ENCODE assay signal across 22 cellular contexts in the genomic region with DNA sequence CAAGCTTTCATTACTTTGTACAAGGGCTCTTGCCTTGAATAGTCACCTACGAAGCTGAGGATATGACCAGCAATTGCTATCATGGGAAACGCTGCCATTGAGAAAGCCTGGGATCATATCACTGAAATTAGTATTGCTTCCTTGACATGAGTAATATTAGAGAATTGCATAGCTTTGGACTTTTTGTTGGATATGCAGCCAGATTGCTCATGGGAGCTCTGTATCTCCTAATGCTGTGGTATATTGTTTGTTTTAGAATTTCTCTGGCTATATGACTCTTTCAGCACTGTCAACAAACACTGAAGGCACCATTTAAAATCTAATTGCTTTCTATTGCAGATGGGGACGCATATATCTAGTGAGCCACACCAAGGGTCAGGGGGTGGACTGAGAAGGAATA.
"Had no signal": no experiment of that assay in that cellular context is flagged by ENCODE, and none has a peak within 500 bp of the region (broad histone marks: within the 10 kb centered on the region; RNA-seq: fewer than 3 reads in every experiment).

No MANE protein-coding gene starts in this region.

- ATAC-seq: effector memory CD8-positive, alpha-beta T cell; esophagus mucosa; foreskin keratinocyte; gastroesophageal sphincter; heart left ventricle; left cardiac atrium; left lung; left ventricle myocardium superior; lower lobe of right lung; mucosa of descending colon; naive thymus-derived CD8-positive, alpha-beta T cell had no signal

- H3K4me3 ChIP-seq: colonic mucosa, esophagus squamous epithelium, gastroesophageal sphincter, heart left ventricle, hepatocyte, left lung, lower lobe of right lung, mucosa of descending colon had no signal

- DNase-seq: colonic mucosa; cortex of kidney; effector CD8-positive, alpha-beta T cell; effector memory CD8-positive, alpha-beta T cell; endodermal cell; erythroblast; esophagus squamous epithelium; foreskin keratinocyte; heart left ventricle; hypothalamus; immature natural killer cell; left cardiac atrium; left lung; left ventricle myocardium superior; lower lobe of right lung; mesenchymal stem cell; mucosa of descending colon; naive B cell; naive thymus-derived CD8-positive, alpha-beta T cell had no signal
